Comparison of ENCODE assay signal across 8 cellular contexts in genomic region chr1:161069731-161070270, GRCh38. TPM values are rescaled to one million over a fixed set of nuclear protein-coding genes. Genes with fewer than 3 reads are reported as not detected.
DNase-seq lines count a peak whose midpoint lies in the region; ATAC-seq, FAIRE-seq and TF ChIP-seq lines count a peak whose summit lies in the region.

Gene ARHGAP30, minus strand, starts transcription at chr1:161069891. Its CDS starts 267 bp downstream, at chr1:161069624.

- intact Hi-C loops in left lung (cut with DNase I), result no loop called here

- TF ChIP-seq CTCF in OCI-LY3 (IDR thresholded peaks at IDR 0.05; ENCODE audit: low read depth, low read length) (no peak), left lung (IDR thresholded peaks at IDR 0.05) (no peak)

- H3K4me1 ChIP-seq in OCI-LY3 (ENCODE audit: low read length) (peaks cover 35% of the 10 kb centered on the region), left lung (peaks cover 0 to 55% of the 10 kb centered on the region in 2 donors)

- peak; percentile 80 for ATAC-seq in HG02642 (IDR thresholded peaks at IDR 0.05; ENCODE audit: poor library complexity, unreplicated experiment)
- peak; percentile 70 for ATAC-seq in left lung

- H3K9ac ChIP-seq in OCI-LY3 (ENCODE audit: low read length), result peak within 1 kb of the TSS; percentile 99

- peaks cover 23% of the 10 kb centered on the region for H4K20me1 ChIP-seq in OCI-LY3 (ENCODE audit: insufficient read depth, low read length)

- DNase-seq in GM12891 (ENCODE audit: insufficient read length, low spot score), result peak; percentile 90
- DNase-seq in activated T-helper 1 cell treated with anti-CD3 and anti-CD28 coated beads, Interleukin-2, amount 50 U/mL, for 16 hours (ENCODE audit: low read depth in 1 of 2, low spot score in 1 of 2), result peak; percentile 61 to 64
- DNase-seq in left lung, result peak; percentile 86 to 95
- DNase-seq in stimulated activated CD8-positive, alpha-beta memory T cell treated with anti-CD3 and anti-CD28 coated beads, Interleukin-15, amount 100 ng/mL, for 24 hours (ENCODE audit: low read depth), result peak; percentile 47
- no peak for DNase-seq in NCI-H748 (lab: John Stamatoyannopoulos, UW; ENCODE audit: unreplicated experiment)
- DNase-seq in hepatic stellate cell (ENCODE audit: low spot score), result no peak

- peak within 1 kb of the TSS; percentile 90 for H3K4me3 ChIP-seq in OCI-LY3 (ENCODE audit: low read length)
- peak within 1 kb of the TSS; percentile 21 to 64 for H3K4me3 ChIP-seq in left lung

- H2AFZ ChIP-seq in OCI-LY3 (ENCODE audit: low read depth, low read length), result 0 out of 2 replicates have a peak within 1 kb of the TSS, but pooled peaks have one; percentile 7

- peaks cover 47% of the 10 kb centered on the region for H3K79me2 ChIP-seq in OCI-LY3 (ENCODE audit: low read length)

- H3K9me3 ChIP-seq in OCI-LY3 (ENCODE audit: insufficient read depth, low read length) (no peaks in the 10 kb centered on the region), left lung (no peaks in the 10 kb centered on the region)

- H3K36me3 ChIP-seq in OCI-LY3 (replicated peaks; ENCODE audit: low read depth, low read length) (peaks cover 19% of the 10 kb centered on the region), left lung (no peaks in the 10 kb centered on the region)

- TF ChIP-seq POLR2A in GM12891 (IDR thresholded peaks at IDR 0.05; ENCODE audit: low read depth, low read length), result peak; percentile 87

- FAIRE-seq in GM12891 (lab: Jason Lieb, UNC), result peak; percentile 99

- no peaks in the 10 kb centered on the region for H3K27me3 ChIP-seq in OCI-LY3 (ENCODE audit: low read depth, low read length)
- no peaks in the 10 kb centered on the region for H3K27me3 ChIP-seq in left lung

- H3K27ac ChIP-seq in OCI-LY3 (ENCODE audit: low read length) (peak within 1 kb of the TSS; percentile 89), left lung (peak within 1 kb of the TSS; percentile 81 to 98)

- peak within 1 kb of the TSS; percentile 88 for H3K4me2 ChIP-seq in OCI-LY3 (ENCODE audit: low read length)

TF ChIP-seq in GM12891, 5 proteins besides CTCF, POLR2A, EP300 and RAD21:
- TF ChIP-seq POLR2AphosphoS5 (IDR thresholded peaks at IDR 0.05; ENCODE audit: low read depth, low read length), result peak; percentile 95
- TF ChIP-seq TAF1 (IDR thresholded peaks at IDR 0.05; ENCODE audit: low read depth, low read length), result peak; percentile 65; the same call in 1 of the 2 replicates
- no peak for TF ChIP-seq PAX5 (IDR thresholded peaks at IDR 0.05; ENCODE audit: insufficient read depth, low read length, severe bottlenecking)
- peak; percentile 47; the same call in 1 of the 2 replicates for TF ChIP-seq POU2F2 (IDR thresholded peaks at IDR 0.05; ENCODE audit: low read depth, low read length)
- peak; percentile 73 for TF ChIP-seq SPI1 (IDR thresholded peaks at IDR 0.05; ENCODE audit: low read depth, low read length)

RNA-seq across cellular contexts. Expression of gene ARHGAP30, which starts in this region (rescaled TPM):
- 78.2 TPM for polyA plus RNA-seq in GM12891 (2012; ENCODE audit: low read depth, missing spikeins)
- total RNA-seq in left lung, result 10 to 100 TPM; 18.8 to 57.7 TPM

Comparison
In these comparisons a context has a peak if more than half of its experiments do, and no peak if none do; other contexts are left out.
1. DNase-seq: peak in GM12891 (single experiment), activated T-helper 1 cell treated with anti-CD3 and anti-CD28 coated beads, Interleukin-2, amount 50 U/mL, for 16 hours (2 of 2), left lung (2 of 2) and stimulated activated CD8-positive, alpha-beta memory T cell treated with anti-CD3 and anti-CD28 coated beads, Interleukin-15, amount 100 ng/mL, for 24 hours (single experiment); none in NCI-H748 (single experiment) and hepatic stellate cell (single experiment).